Comparison of ENCODE assay signal across 11 cellular contexts in the genomic region with DNA sequence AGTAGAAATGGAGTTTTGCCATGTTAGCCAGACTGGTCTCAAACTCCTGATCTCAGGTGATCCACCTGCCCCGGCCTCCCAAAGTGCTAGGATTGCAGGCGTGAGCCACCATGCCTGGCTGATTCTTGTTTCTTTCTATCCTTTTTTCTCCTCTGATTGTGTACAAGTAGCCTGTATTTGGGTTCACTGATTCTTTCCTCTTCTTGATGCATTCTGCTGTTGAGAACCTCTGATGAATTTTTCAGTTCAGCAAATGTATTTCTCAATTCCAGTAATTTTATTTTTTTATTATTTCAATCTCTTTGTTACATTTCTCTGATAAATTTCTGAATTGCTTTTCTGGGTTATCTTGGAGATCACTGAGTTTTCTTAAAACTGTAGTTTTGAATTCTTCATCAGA. TPM values are rescaled to one million over a fixed set of nuclear protein-coding genes. Genes with fewer than 3 reads are reported as not detected.
"Had no signal": no experiment of that assay in that cellular context is flagged by ENCODE, and none has a peak within 500 bp of the region (broad histone marks: within the 10 kb centered on the region; RNA-seq: fewer than 3 reads in every experiment).

No MANE protein-coding gene starts in this region.

- FAIRE-seq: H1, H54 had no signal

- H3K4me3 Mint-ChIP-seq: GM23338, H9, HFFc6 had no signal

- H3K4me3 ChIP-seq: GM23248, GM23338, HAP-1 had no signal

- H3K9ac ChIP-seq: GM23248 had no signal

- H2AFZ ChIP-seq: GM23248 had no signal

- H3K27ac Mint-ChIP-seq: GM23338, H9, HFFc6 had no signal

- H3K4me2 ChIP-seq: GM23338 had no signal

- H3K36me3 ChIP-seq: HAP-1 had no signal

- H3K4me1 ChIP-seq: HAP-1 had no signal

- DNase-seq: GM23248, GOT3, H9, HCEC 1CT, HFFc6 had no signal

- H3K27ac ChIP-seq: GM23248 had no signal

- H3K4me1 Mint-ChIP-seq: GM23338 had no signal

- ATAC-seq: GM23338, HCT116 had no signal

RNA-seq across cellular contexts. Expression of a gene that starts 58.8 kb away (rescaled TPM):
- total RNA-seq: GM23248, GM23338, H4 had no signal
- polyA plus RNA-seq: GM23248, GM23338, H1 had no signal
